10 cellular contexts compared by ENCODE assay signal in the genomic region with DNA sequence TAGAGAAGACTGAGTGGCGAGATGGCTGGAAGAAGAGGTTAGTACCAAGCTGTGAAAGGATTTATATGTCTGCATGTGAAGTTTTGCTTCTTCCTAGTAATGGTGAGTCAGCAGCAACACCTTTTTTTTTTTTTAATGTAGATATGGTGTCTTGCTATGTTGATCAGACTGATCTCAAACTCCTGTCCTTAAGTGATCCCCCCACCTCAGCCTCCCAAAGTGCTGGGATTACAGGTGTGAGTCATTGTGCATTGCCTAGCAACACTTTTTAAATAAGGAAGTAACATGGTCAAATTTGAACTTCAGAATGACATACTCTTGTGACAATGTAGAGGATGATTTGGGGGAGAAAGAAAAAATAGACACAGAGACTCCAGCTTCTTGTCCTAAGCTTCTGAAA. TPM values are rescaled to one million over a fixed set of nuclear protein-coding genes. Genes with fewer than 3 reads are reported as not detected.
A peak's percentile ranks its signal among the peaks of the same experiment; 100 is the strongest.
DNase-seq lines count a peak whose midpoint lies in the region; ATAC-seq lines count a peak whose summit lies in the region.
"Had no signal": no experiment of that assay in that cellular context is flagged by ENCODE, and none has a peak within 500 bp of the region (broad histone marks: within the 10 kb centered on the region; RNA-seq: fewer than 3 reads in every experiment).

No MANE protein-coding gene starts in this region.

- H3K4me3 ChIP-seq in adipocyte (ENCODE audit: low read length), result no peak overlapping the region

- DNase-seq in DMS153 (lab: John Stamatoyannopoulos, UW) (peak; percentile 82), KBM-7 (peak; percentile 62), adipocyte (ENCODE audit: low read depth) (peak; percentile 33), left colon (peak in 1 of 2 donors; percentile 58), NCI-H82 (lab: John Stamatoyannopoulos, UW) (no peak), T-helper 1 cell (no peak), left lobe of liver (ENCODE audit: low spot score) (no peak), NCI-H2171 (lab: John Stamatoyannopoulos, UW) (no peak)
- DNase-seq: activated CD4-positive, CD25-positive, alpha-beta regulatory T cell treated with anti-CD3 and anti-CD28 coated beads, Interleukin-2, amount 50 U/mL, for 72 hours had no signal

- H3K9ac ChIP-seq in adipocyte (ENCODE audit: low read length), result no peak overlapping the region

- H3K9me3 ChIP-seq in adipocyte (ENCODE audit: control insufficient read depth, low read length), result no peaks in the 10 kb centered on the region

- H3K36me3 ChIP-seq in adipocyte (ENCODE audit: control insufficient read depth, insufficient read depth, low read length, severe bottlenecking), result no peaks in the 10 kb centered on the region

- H3K27me3 ChIP-seq in adipocyte (replicated peaks; ENCODE audit: control insufficient read depth, insufficient read depth, low read length), result no peaks in the 10 kb centered on the region

- intact Hi-C loops in left colon (cut with DNase I, micrococcal nuclease), result no loop called here

- no peaks in the 10 kb centered on the region for H3K4me1 ChIP-seq in adipocyte (ENCODE audit: control insufficient read depth, insufficient read depth, low read length)

- ATAC-seq in left colon (peak; percentile 84), left lobe of liver (no peak)
- ATAC-seq: Panc1 had no signal

- in situ Hi-C loops in KBM-7 (cut with MboI; ENCODE audit: low pct_unique_long_range_greater_than_20kb, low sequenced_read_pairs), result no loop called here

RNA-seq across cellular contexts. Expression of a gene that starts 6.5 kb away (rescaled TPM):
- total RNA-seq in left colon (10 to 100 TPM; 27.7 to 34.8 TPM), left lobe of liver (4.1 TPM)

RNA-seq across cellular contexts. Expression of a gene that starts 11.7 kb away (rescaled TPM):
- total RNA-seq in left colon, result 10 to 100 TPM in 1 of 2 donors, 1 to 10 TPM in 1; 6.7 to 43.3 TPM
- total RNA-seq in left lobe of liver, result 0.50 TPM

Comparison
In these comparisons a context has a peak if more than half of its experiments do, and no peak if none do; other contexts are left out.
1. DNase-seq: peak in DMS153 (single experiment), KBM-7 (single experiment) and adipocyte (single experiment); none in NCI-H82 (single experiment), T-helper 1 cell (0 of 5), left lobe of liver (single experiment) and NCI-H2171 (single experiment).